1 cellular context compared by ENCODE assay signal in genomic region chr3:178367817-178368617, GRCh38.
A peak's percentile ranks its signal among the peaks of the same experiment; 100 is the strongest.
TF ChIP-seq lines count a peak whose summit lies in the region.

No MANE protein-coding gene starts in this region.

TF ChIP-seq in K562, 482 proteins besides CTCF, POLR2A, EP300 and RAD21 (continued from another document):
- TF ChIP-seq, protein P1, sequence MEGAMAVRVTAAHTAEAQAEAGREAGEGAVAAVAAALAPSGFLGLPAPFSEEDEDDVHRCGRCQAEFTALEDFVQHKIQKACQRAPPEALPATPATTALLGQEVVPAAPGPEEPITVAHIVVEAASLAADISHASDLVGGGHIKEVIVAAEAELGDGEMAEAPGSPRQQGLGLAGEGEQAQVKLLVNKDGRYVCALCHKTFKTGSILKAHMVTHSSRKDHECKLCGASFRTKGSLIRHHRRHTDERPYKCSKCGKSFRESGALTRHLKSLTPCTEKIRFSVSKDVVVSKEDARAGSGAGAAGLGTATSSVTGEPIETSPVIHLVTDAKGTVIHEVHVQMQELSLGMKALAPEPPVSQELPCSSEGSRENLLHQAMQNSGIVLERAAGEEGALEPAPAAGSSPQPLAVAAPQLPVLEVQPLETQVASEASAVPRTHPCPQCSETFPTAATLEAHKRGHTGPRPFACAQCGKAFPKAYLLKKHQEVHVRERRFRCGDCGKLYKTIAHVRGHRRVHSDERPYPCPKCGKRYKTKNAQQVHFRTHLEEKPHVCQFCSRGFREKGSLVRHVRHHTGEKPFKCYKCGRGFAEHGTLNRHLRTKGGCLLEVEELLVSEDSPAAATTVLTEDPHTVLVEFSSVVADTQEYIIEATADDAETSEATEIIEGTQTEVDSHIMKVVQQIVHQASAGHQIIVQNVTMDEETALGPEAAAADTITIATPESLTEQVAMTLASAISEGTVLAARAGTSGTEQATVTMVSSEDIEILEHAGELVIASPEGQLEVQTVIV (CRISPR knock-in tag; IDR thresholded peaks at IDR 0.05; ENCODE audit: borderline replicate concordance): no peak
- peak; percentile 83 for TF ChIP-seq PCBP1 (IDR thresholded peaks at IDR 0.05; ENCODE audit: low read depth, low read length, poor library complexity, severe bottlenecking)
- TF ChIP-seq BDP1 (IDR thresholded peaks at IDR 0.05; ENCODE audit: insufficient read depth, insufficient read length): no peak
- TF ChIP-seq, protein P2, sequence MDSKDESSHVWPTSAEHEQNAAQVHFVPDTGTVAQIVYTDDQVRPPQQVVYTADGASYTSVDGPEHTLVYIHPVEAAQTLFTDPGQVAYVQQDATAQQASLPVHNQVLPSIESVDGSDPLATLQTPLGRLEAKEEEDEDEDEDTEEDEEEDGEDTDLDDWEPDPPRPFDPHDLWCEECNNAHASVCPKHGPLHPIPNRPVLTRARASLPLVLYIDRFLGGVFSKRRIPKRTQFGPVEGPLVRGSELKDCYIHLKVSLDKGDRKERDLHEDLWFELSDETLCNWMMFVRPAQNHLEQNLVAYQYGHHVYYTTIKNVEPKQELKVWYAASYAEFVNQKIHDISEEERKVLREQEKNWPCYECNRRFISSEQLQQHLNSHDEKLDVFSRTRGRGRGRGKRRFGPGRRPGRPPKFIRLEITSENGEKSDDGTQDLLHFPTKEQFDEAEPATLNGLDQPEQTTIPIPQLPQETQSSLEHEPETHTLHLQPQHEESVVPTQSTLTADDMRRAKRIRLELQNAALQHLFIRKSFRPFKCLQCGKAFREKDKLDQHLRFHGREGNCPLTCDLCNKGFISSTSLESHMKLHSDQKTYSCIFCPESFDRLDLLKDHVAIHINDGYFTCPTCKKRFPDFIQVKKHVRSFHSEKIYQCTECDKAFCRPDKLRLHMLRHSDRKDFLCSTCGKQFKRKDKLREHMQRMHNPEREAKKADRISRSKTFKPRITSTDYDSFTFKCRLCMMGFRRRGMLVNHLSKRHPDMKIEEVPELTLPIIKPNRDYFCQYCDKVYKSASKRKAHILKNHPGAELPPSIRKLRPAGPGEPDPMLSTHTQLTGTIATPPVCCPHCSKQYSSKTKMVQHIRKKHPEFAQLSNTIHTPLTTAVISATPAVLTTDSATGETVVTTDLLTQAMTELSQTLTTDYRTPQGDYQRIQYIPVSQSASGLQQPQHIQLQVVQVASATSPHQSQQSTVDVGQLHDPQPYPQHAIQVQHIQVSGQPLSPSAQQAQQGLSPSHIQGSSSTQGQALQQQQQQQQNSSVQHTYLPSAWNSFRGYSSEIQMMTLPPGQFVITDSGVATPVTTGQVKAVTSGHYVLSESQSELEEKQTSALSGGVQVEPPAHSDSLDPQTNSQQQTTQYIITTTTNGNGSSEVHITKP (IDR thresholded peaks at IDR 0.05; ENCODE audit: partially characterized antibody): no peak
- TF ChIP-seq PCBP2 (IDR thresholded peaks at IDR 0.05; ENCODE audit: low read depth, low read length, poor library complexity, severe bottlenecking): peak; percentile 91
- no peak for TF ChIP-seq ARID1B (IDR thresholded peaks at IDR 0.05)
- no peak for TF ChIP-seq ZNF146 (CRISPR knock-in tag; IDR thresholded peaks at IDR 0.05; ENCODE audit: unreplicated experiment)
- no peak for TF ChIP-seq MEIS2 (IDR thresholded peaks at IDR 0.05; ENCODE audit: partially characterized antibody)
- TF ChIP-seq MTF1 (CRISPR knock-in tag; IDR thresholded peaks at IDR 0.05; ENCODE audit: borderline replicate concordance): no peak
- no peak for TF ChIP-seq SRSF7 (optimal IDR thresholded peaks at IDR 0.05; ENCODE audit: low read depth, low read length)
- TF ChIP-seq ZNF445 (CRISPR knock-in tag; IDR thresholded peaks at IDR 0.05; ENCODE audit: low read depth): no peak
- TF ChIP-seq PYGO2 (tag; IDR thresholded peaks at IDR 0.05): no peak
- peak; percentile 41; the same call in 1 of the 2 replicates for TF ChIP-seq SPI1 (IDR thresholded peaks at IDR 0.05; ENCODE audit: borderline replicate concordance, low read depth, low read length)
- TF ChIP-seq, protein P3, sequence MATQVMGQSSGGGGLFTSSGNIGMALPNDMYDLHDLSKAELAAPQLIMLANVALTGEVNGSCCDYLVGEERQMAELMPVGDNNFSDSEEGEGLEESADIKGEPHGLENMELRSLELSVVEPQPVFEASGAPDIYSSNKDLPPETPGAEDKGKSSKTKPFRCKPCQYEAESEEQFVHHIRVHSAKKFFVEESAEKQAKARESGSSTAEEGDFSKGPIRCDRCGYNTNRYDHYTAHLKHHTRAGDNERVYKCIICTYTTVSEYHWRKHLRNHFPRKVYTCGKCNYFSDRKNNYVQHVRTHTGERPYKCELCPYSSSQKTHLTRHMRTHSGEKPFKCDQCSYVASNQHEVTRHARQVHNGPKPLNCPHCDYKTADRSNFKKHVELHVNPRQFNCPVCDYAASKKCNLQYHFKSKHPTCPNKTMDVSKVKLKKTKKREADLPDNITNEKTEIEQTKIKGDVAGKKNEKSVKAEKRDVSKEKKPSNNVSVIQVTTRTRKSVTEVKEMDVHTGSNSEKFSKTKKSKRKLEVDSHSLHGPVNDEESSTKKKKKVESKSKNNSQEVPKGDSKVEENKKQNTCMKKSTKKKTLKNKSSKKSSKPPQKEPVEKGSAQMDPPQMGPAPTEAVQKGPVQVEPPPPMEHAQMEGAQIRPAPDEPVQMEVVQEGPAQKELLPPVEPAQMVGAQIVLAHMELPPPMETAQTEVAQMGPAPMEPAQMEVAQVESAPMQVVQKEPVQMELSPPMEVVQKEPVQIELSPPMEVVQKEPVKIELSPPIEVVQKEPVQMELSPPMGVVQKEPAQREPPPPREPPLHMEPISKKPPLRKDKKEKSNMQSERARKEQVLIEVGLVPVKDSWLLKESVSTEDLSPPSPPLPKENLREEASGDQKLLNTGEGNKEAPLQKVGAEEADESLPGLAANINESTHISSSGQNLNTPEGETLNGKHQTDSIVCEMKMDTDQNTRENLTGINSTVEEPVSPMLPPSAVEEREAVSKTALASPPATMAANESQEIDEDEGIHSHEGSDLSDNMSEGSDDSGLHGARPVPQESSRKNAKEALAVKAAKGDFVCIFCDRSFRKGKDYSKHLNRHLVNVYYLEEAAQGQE (CRISPR knock-in tag; IDR thresholded peaks at IDR 0.05; ENCODE audit: low read depth): no peak
- peak; percentile 84 for TF ChIP-seq HNRNPK (IDR thresholded peaks at IDR 0.05; ENCODE audit: low read depth, low read length, poor library complexity, severe bottlenecking)
- no peak for TF ChIP-seq KLF1 (tag; IDR thresholded peaks at IDR 0.05)
